Comparison of ENCODE assay signal across 20 cellular contexts in the genomic region with DNA sequence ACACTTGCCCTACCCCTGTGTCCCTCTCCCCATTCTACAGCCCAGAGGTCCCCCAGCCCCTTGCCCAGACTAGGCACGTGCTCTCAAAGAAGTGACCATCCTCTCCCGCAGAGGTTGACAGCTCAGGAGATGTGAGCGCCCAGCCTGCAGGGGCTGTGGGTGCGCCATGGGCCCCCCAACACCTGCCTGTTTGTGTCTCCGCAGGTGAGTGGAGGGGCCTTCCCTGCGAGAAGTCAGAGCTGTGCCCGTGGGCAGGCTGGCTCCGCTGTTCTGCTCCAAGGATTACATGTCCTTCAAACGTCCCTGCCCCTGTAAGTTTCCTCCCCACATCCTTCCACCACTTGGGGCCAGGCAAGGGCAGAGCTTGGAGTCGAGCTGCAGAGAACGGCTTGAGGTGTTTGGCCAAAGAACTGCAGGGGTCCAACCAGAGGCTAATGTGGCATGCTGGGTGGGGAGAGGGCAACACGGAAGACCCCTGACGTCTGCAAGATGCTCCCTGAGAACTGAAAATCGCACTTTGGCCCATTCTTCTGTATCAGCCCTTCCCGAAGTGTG. TPM values are rescaled to one million over a fixed set of nuclear protein-coding genes. Genes with fewer than 3 reads are reported as not detected.
"Had no signal": no experiment of that assay in that cellular context is flagged by ENCODE, and none has a peak within 500 bp of the region (broad histone marks: within the 10 kb centered on the region; RNA-seq: fewer than 3 reads in every experiment).

No MANE protein-coding gene starts in this region.

- H3K9me3 ChIP-seq: SJSA1 had no signal

- H3K27me3 ChIP-seq: SJSA1 had no signal

- DNase-seq: KBM-7, NCI-H1092, NCI-H1105 treated with DMSO at 0.1 percent for 48 hours, NCI-H1436, NCI-H187, NCI-H2029, NCI-H2081 treated with DMSO at 0.1 percent for 48 hours, NCI-H2171, NCI-H226, NCI-H446, NCI-H510A, NCI-H524 treated with DMSO at 0.1 percent for 48 hours, NCI-H69, NCI-H774, Right ventricle myocardium superior, RPMI8226, SIG-M5 had no signal

- H3K36me3 ChIP-seq: SJSA1 had no signal

- H3K27ac ChIP-seq: HL-60, SJSA1, SK-N-MC had no signal

- H3K4me3 ChIP-seq: SJSA1, SK-N-MC had no signal

RNA-seq across cellular contexts. Expression of gene BEAN1, which starts 10.4 kb away (rescaled TPM):
- total RNA-seq: SJSA1 had no signal
